9 cellular contexts compared by ENCODE assay signal in the genomic region with DNA sequence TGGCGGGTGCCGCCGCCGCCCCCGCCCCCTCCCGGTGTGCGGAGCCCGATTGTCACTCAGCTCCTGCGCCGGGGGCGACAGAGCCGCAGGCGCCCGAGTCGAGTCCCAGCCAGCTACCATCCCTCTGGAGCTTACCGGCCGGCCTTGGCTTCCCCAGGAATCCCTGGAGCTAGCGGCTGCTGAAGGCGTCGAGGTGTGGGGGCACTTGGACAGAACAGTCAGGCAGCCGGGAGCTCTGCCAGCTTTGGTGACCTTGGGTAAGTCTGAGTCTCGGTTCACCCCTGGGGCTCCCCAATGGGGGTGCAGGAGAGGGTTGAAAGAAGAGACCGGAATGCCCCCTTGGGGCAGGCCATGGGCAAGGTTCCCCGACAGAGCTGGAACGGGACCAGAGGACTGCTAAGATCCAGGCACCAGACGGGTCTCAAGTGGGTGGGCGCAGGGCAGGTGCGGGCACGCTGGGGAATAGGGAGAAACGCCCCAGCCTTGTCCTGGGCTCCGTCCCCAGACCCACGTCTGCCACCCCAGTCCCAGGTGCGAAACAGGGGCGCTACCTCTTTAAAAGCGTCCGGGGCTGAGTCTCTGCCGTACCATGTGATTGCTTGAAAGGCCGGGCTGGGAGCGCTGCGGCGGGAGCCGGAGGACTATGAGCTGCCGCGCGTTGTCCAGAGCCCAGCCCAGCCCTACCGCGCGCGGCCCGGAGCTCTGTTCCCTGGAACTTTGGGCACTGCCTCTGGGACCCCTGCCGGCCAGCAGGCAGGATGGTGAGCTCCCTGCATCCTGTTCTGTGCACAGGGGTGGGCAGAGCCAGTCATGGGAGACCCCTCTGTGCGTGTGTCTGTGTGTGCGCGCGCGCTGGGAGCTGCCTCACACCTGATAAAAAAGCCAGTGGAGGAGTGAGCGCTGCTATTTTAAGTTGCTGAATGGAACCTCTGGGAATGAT. TPM values are rescaled to one million over a fixed set of nuclear protein-coding genes. Genes with fewer than 3 reads are reported as not detected.
DNase-seq lines count a peak whose midpoint lies in the region; ATAC-seq and TF ChIP-seq lines count a peak whose summit lies in the region.
"Had no signal": no experiment of that assay in that cellular context is flagged by ENCODE, and none has a peak within 500 bp of the region (broad histone marks: within the 10 kb centered on the region; RNA-seq: fewer than 3 reads in every experiment).

A gene (plus strand): TSS at position 55 of the 940 bp plus-strand sequence. CDS start 1,116 bp downstream, outside the sequence.

- no peak for TF ChIP-seq POLR2A in uterus (IDR thresholded peaks at IDR 0.05)

- H3K4me2 ChIP-seq in fibroblast of lung (ENCODE audit: extremely low read depth, insufficient read depth, low read length), result peak within 1 kb of the TSS; percentile 54

- DNase-seq in Ammon's horn (ENCODE audit: low spot score), result peak; percentile 88
- DNase-seq in HK-2 (ENCODE audit: unreplicated experiment), result peak; percentile 81
- DNase-seq in SK-MEL-5 (ENCODE audit: low read depth, low spot score), result peak; percentile 28
- DNase-seq in fibroblast of lung (ENCODE audit: low read depth in 2 of 2), result peak; percentile 31 to 70
- DNase-seq in uterus, result peak; percentile 52 to 60
- no peak for DNase-seq in NK-92 treated with Interleukin-12 subunit alpha and Interleukin-12 subunit beta, amount 100 ng/mL, for 24 hours (lab: John Stamatoyannopoulos, UW)

- H3K79me2 ChIP-seq in fibroblast of lung (ENCODE audit: control insufficient read depth, insufficient read depth, low read length), result no peaks in the 10 kb centered on the region

- H3K4me1 ChIP-seq in fibroblast of lung (ENCODE audit: control insufficient read depth, extremely low read depth, insufficient read depth, low read length), result peaks cover 4% of the 10 kb centered on the region
- peaks cover 10% of the 10 kb centered on the region for H3K4me1 ChIP-seq in muscle layer of colon (ENCODE audit: insufficient read depth, low read length)
- H3K4me1 ChIP-seq in uterus, result peaks cover 3 to 13% of the 10 kb centered on the region in 2 donors

- H3K9me3 ChIP-seq in fibroblast of lung (ENCODE audit: control insufficient read depth, insufficient read depth, low read depth, low read length), result no peaks in the 10 kb centered on the region
- H3K9me3 ChIP-seq in muscle layer of colon (ENCODE audit: low read length), result no peaks in the 10 kb centered on the region
- no peaks in the 10 kb centered on the region for H3K9me3 ChIP-seq in uterus
- H3K9me3 ChIP-seq: neutrophil had no signal

- no peak for ATAC-seq in HG03439 (IDR thresholded peaks at IDR 0.05; ENCODE audit: unreplicated experiment)

- TF ChIP-seq CTCF in fibroblast of lung (conservative IDR thresholded peaks at IDR 0.05 in 1 of 2, IDR thresholded peaks at IDR 0.05 in 1 of 2; ENCODE audit: low read depth in 1 of 2, low read length in 2 of 2), result peak in 1 of 2 donors; percentile 8
- TF ChIP-seq CTCF in uterus (IDR thresholded peaks at IDR 0.05), result peak in 1 of 4 experiments; percentile 1

- H3K27ac ChIP-seq in fibroblast of lung (ENCODE audit: insufficient read depth, low read length) (no peak within 1 kb of the TSS), muscle layer of colon (ENCODE audit: low read depth, low read length) (no peak within 1 kb of the TSS), uterus (peak within 1 kb of the TSS; percentile 26 to 52)
- H3K27ac ChIP-seq: neutrophil had no signal

- H3K4me3 ChIP-seq in fibroblast of lung (replicated peaks in 1 of 4; ENCODE audit: control extremely low read depth in 1 of 4, insufficient read depth in 1 of 4, low read depth in 3 of 4, low read length in 4 of 4), result peak within 1 kb of the TSS in 3 of 4 experiments; percentile 26 to 54 (median 29)
- peak within 1 kb of the TSS; percentile 22 to 59 for H3K4me3 ChIP-seq in muscle layer of colon (ENCODE audit: low read depth in 1 of 2, low read length in 2 of 2)
- H3K4me3 ChIP-seq in uterus, result peak within 1 kb of the TSS; percentile 8 to 22

- H4K20me1 ChIP-seq in fibroblast of lung (ENCODE audit: control insufficient read depth, extremely low read depth, insufficient read depth, low read length), result peaks cover 1% of the 10 kb centered on the region

- H3K36me3 ChIP-seq in fibroblast of lung (ENCODE audit: control insufficient read depth, insufficient read depth, low read length), result no peaks in the 10 kb centered on the region
- H3K36me3 ChIP-seq in muscle layer of colon (ENCODE audit: insufficient read depth, low read length), result no peaks in the 10 kb centered on the region
- no peaks in the 10 kb centered on the region for H3K36me3 ChIP-seq in uterus
- H3K36me3 ChIP-seq: neutrophil had no signal

- H3K9ac ChIP-seq in fibroblast of lung (ENCODE audit: insufficient read depth, low read length), result no peak within 1 kb of the TSS
- no peak within 1 kb of the TSS for H3K9ac ChIP-seq in muscle layer of colon (ENCODE audit: low read length)

- intact Hi-C loops in uterus (cut with DNase I; ENCODE audit: low total_unique reads), result no loop called here

- in situ Hi-C loops in SK-MEL-5 (cut with HindIII; ENCODE audit: low pct_unique_long_range_greater_than_20kb, low sequenced_read_pairs), result no loop called here

- H2AFZ ChIP-seq in fibroblast of lung (ENCODE audit: low read length), result peak within 1 kb of the TSS; percentile 26

- H3K27me3 ChIP-seq in fibroblast of lung (ENCODE audit: control insufficient read depth, insufficient read depth, low read length) (peaks cover 24% of the 10 kb centered on the region), muscle layer of colon (ENCODE audit: control insufficient read depth in 1 of 2, insufficient read depth in 2 of 2, low read length in 2 of 2) (peaks cover 0 to 25% of the 10 kb centered on the region in 2 donors), uterus (no peaks in the 10 kb centered on the region)

RNA-seq across cellular contexts. Expression of the gene that starts here (rescaled TPM):
- 0.92 TPM in 1 of 2 replicates, not detected in the other for total RNA-seq in SK-MEL-5 (2014; rRNA removed; shearing (Covaris generic))
- polyA plus RNA-seq in SK-MEL-5 (2015; cell fraction: cytosol; rRNA removed), result 0.44 and 2.4 TPM in 2 replicates
- 0.38 TPM in 1 of 2 replicates, not detected in the other for polyA plus RNA-seq in SK-MEL-5 (2015; cell fraction: nucleus; rRNA removed)
- 1.5 and 10.8 TPM in 2 replicates for total RNA-seq in fibroblast of lung
- 1.3 and 6.1 TPM in 2 replicates for polyA plus RNA-seq in fibroblast of lung
- 1.9 and 7.1 TPM in 2 replicates for polyA plus RNA-seq in fibroblast of lung (2012)
- 2.4 and 16.7 TPM in 2 replicates for polyA minus RNA-seq in fibroblast of lung (ENCODE audit: low replicate concordance)
- 1 to 10 TPM in 2 of 4 donors, not detected in 2; 3.0 TPM for total RNA-seq in uterus

Comparison
In these comparisons a context has a peak if more than half of its experiments do, and no peak if none do; other contexts are left out.
1. H3K27ac ChIP-seq: peak in uterus (2 of 2); none in fibroblast of lung (single experiment) and muscle layer of colon (single experiment).
2. Peak in every context shown above with its lines, with median percentiles within 50 percentile points of each other: H3K4me3 ChIP-seq.